8 cellular contexts compared by ENCODE assay signal in the genomic region with DNA sequence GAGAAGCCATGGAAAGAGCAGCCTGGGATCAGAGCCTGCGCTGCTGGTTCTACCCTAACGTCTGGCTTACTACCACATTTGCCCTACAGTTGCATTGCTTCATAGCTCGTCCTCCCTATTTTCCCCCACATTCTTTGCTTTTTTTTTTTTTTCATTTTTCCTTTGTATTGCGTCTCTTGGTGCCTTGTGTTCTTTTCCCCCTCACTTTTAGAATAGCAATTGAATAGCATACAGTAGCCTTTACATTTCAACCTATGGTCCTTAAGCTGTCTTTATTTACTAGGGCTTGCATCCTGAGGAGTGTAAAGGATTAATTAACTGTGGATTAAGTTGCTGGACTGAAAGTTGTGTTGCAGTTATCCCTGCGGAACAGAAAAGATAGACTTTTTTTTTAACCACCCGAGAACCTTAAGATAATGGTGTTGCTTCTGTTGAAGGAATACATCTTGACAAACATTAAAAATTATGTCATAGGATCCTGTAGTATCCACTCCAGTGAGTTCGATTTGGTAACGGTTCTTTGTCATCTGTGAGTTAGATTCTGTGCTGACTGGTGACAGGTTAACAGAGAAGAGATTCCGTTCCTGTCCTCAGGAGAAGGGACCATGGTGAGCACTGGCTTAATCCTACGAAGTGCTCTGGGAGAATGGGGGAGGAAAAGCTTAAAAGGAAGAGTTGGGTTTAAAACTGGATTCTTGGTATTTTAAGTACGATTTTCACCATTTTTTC.
DNase-seq lines count a peak whose midpoint lies in the region; ATAC-seq and TF ChIP-seq lines count a peak whose summit lies in the region.

No MANE protein-coding gene starts in this region.

- no peaks in the 10 kb centered on the region for H3K9me3 Mint-ChIP-seq in activated CD4-positive, alpha-beta T cell treated with anti-CD3 and anti-CD28 coated beads, Interleukin-2, amount 10 ng/mL, durations not matched to agents 24 days and 14 days

- 11 to 14% methylated on average over 11 of the region's 11 CpGs for WGBS in lung, 2 donors

- H3K36me3 ChIP-seq in breast epithelium (no peaks in the 10 kb centered on the region), lung (ENCODE audit: control insufficient read depth in 2 of 2, insufficient read depth in 2 of 2, low read length in 2 of 2) (no peaks in the 10 kb centered on the region), uterus (no peaks in the 10 kb centered on the region)

- H3K4me1 ChIP-seq in breast epithelium, result no peaks in the 10 kb centered on the region
- peaks cover 0 to 2% of the 10 kb centered on the region in 2 donors for H3K4me1 ChIP-seq in lung (ENCODE audit: control insufficient read depth in 2 of 2, insufficient read depth in 2 of 2, low read length in 2 of 2)
- no peaks in the 10 kb centered on the region for H3K4me1 ChIP-seq in uterus

- TF ChIP-seq CTCF in breast epithelium (IDR thresholded peaks at IDR 0.05) (no peak), lung (IDR thresholded peaks at IDR 0.05; ENCODE audit: control extremely low read depth, extremely low read depth) (no peak), uterus (IDR thresholded peaks at IDR 0.05) (no peak)

- DNase-seq in activated CD4-positive, alpha-beta T cell treated with anti-CD3 and anti-CD28 coated beads, Interleukin-2, amount 10 ng/mL, durations not matched to agents 24 days and 14 days, result no peak
- DNase-seq in activated CD4-positive, alpha-beta T cell treated with anti-CD3 and anti-CD28 coated beads for 1 hour, result no peak
- DNase-seq in NCI-H1694 treated with DMSO at 0.1 percent for 48 hours (lab: John Stamatoyannopoulos, UW) (peak; percentile 47), breast epithelium (ENCODE audit: low spot score in 2 of 2) (no peak), lung (ENCODE audit: low spot score) (no peak), uterus (no peak), NK-92 (lab: John Stamatoyannopoulos, UW; ENCODE audit: unreplicated experiment) (no peak)

- H3K36me3 Mint-ChIP-seq in activated CD4-positive, alpha-beta T cell treated with anti-CD3 and anti-CD28 coated beads, Interleukin-2, amount 10 ng/mL, durations not matched to agents 24 days and 14 days (ENCODE audit: low read depth), result no peaks in the 10 kb centered on the region

- TF ChIP-seq POLR2A in breast epithelium (IDR thresholded peaks at IDR 0.05), result no peak
- TF ChIP-seq POLR2A in uterus (IDR thresholded peaks at IDR 0.05), result no peak

- H3K27ac ChIP-seq in breast epithelium (peak overlapping the region; percentile 99), lung (ENCODE audit: low read depth in 1 of 2, low read length in 1 of 2) (peak overlapping the region; percentile 96 to 99), uterus (peak overlapping the region; percentile 98)

- H3K9me3 ChIP-seq in breast epithelium (no peaks in the 10 kb centered on the region), lung (ENCODE audit: control insufficient read depth in 2 of 2, insufficient read depth in 1 of 2, low read length in 1 of 2) (no peaks in the 10 kb centered on the region), uterus (no peaks in the 10 kb centered on the region)

- peak overlapping the region; percentile 78 for H3K4me3 Mint-ChIP-seq in activated CD4-positive, alpha-beta T cell treated with anti-CD3 and anti-CD28 coated beads, Interleukin-2, amount 10 ng/mL, durations not matched to agents 24 days and 14 days

- H3K27me3 ChIP-seq in breast epithelium (no peaks in the 10 kb centered on the region), lung (ENCODE audit: control insufficient read depth, insufficient read depth) (no peaks in the 10 kb centered on the region), uterus (no peaks in the 10 kb centered on the region)

- H3K4me3 ChIP-seq in breast epithelium (peak overlapping the region; percentile 67 to 97 (median 82)), lung (peak overlapping the region; percentile 92), uterus (peak overlapping the region; percentile 53 to 79)

- intact Hi-C loops in activated CD4-positive, alpha-beta T cell treated with anti-CD3 and anti-CD28 coated beads, Interleukin-2, amount 10 ng/mL, durations not matched to agents 24 days and 14 days (cut with micrococcal nuclease), result no loop called here
- intact Hi-C loops in breast epithelium (cut with DNase I; ENCODE audit: low total_unique reads), result no loop called here
- intact Hi-C loops in uterus (cut with DNase I; ENCODE audit: low total_unique reads), result no loop called here

- ATAC-seq in lung (ENCODE audit: insufficient read depth, low FRiP score) (no peak), GM18868 (IDR thresholded peaks at IDR 0.05; ENCODE audit: unreplicated experiment) (no peak)

- peaks cover 10% of the 10 kb centered on the region for H3K4me1 Mint-ChIP-seq in activated CD4-positive, alpha-beta T cell treated with anti-CD3 and anti-CD28 coated beads, Interleukin-2, amount 10 ng/mL, durations not matched to agents 24 days and 14 days

- peaks cover 25% of the 10 kb centered on the region for H3K27me3 Mint-ChIP-seq in activated CD4-positive, alpha-beta T cell treated with anti-CD3 and anti-CD28 coated beads, Interleukin-2, amount 10 ng/mL, durations not matched to agents 24 days and 14 days

- H3K27ac Mint-ChIP-seq in activated CD4-positive, alpha-beta T cell treated with anti-CD3 and anti-CD28 coated beads, Interleukin-2, amount 10 ng/mL, durations not matched to agents 24 days and 14 days, result no peak overlapping the region
